In genomic region chr1:225999227-225999911, GRCh38 we compare ENCODE assay signal across 8 cellular contexts. TPM values are rescaled to one million over a fixed set of nuclear protein-coding genes. Genes with fewer than 3 reads are reported as not detected.
DNase-seq lines count a peak whose midpoint lies in the region; ATAC-seq and TF ChIP-seq lines count a peak whose summit lies in the region.

TSS of gene SDE2 (minus strand) at chr1:225999343. CDS start at chr1:225999312, 31 bp downstream.

- H3K27ac ChIP-seq in thymus (ENCODE audit: low read depth) = peak within 1 kb of the TSS; percentile 100

- H3K4me1 ChIP-seq in thymus (ENCODE audit: control insufficient read depth, insufficient read depth, low read length) = peaks cover 36% of the 10 kb centered on the region

- peak within 1 kb of the TSS; percentile 100 for H3K27ac Mint-ChIP-seq in activated naive CD8-positive, alpha-beta T cell
- H3K27ac Mint-ChIP-seq in glutamatergic neuron (ENCODE audit: unreplicated experiment) (peak within 1 kb of the TSS; percentile 100), osteocyte (ENCODE audit: unreplicated experiment) (peak within 1 kb of the TSS; percentile 100)

- peak; percentile 97 for DNase-seq in GM10248 (ENCODE audit: extremely low spot score)
- peak; percentile 94 for DNase-seq in NCI-H1105 (lab: John Stamatoyannopoulos, UW)
- DNase-seq in SKM-1 treated with dmso at 0.1 percent for 144 hours (lab: John Stamatoyannopoulos, UW; ENCODE audit: unreplicated experiment) = peak; percentile 100
- peak; percentile 100 for DNase-seq in glutamatergic neuron
- DNase-seq in osteocyte (ENCODE audit: extremely low spot score, unreplicated experiment) = peak; percentile 100

- no peaks in the 10 kb centered on the region for H3K27me3 Mint-ChIP-seq in activated naive CD8-positive, alpha-beta T cell
- peaks cover 8% of the 10 kb centered on the region for H3K27me3 Mint-ChIP-seq in glutamatergic neuron (ENCODE audit: unreplicated experiment)
- no peaks in the 10 kb centered on the region for H3K27me3 Mint-ChIP-seq in osteocyte (ENCODE audit: unreplicated experiment)

- CTCF ChIA-PET in GM10248 (lab: Yijun Ruan, JAX) = interaction anchor here (0.9 to 2.1 kb wide), 9 partner anchors 8 to 525 kb away, joined by 3 to 10 read pairs (median 4); partner anchors contain the start of gene SRP9

- no peaks in the 10 kb centered on the region for H3K9me3 ChIP-seq in thymus (ENCODE audit: control insufficient read depth)

- H3K9me3 Mint-ChIP-seq in activated naive CD8-positive, alpha-beta T cell (ENCODE audit: low read depth) = no peaks in the 10 kb centered on the region
- peaks cover 17% of the 10 kb centered on the region for H3K9me3 Mint-ChIP-seq in glutamatergic neuron (ENCODE audit: unreplicated experiment)
- H3K9me3 Mint-ChIP-seq in osteocyte (ENCODE audit: unreplicated experiment) = no peaks in the 10 kb centered on the region

- POLR2A ChIA-PET in GM10248 (lab: Yijun Ruan, JAX) = interaction anchor here (0.5 to 1.7 kb wide), 21 partner anchors 8 to 702 kb away, joined by 3 to 23 read pairs (median 4); partner anchors contain the start of genes H3-3A and PYCR2

- H3K4me1 Mint-ChIP-seq in activated naive CD8-positive, alpha-beta T cell (ENCODE audit: low read depth) = peaks cover 84% of the 10 kb centered on the region
- peaks cover 42% of the 10 kb centered on the region for H3K4me1 Mint-ChIP-seq in glutamatergic neuron (ENCODE audit: low read depth, unreplicated experiment)
- peaks cover 38% of the 10 kb centered on the region for H3K4me1 Mint-ChIP-seq in osteocyte (ENCODE audit: unreplicated experiment)

- peak; percentile 82 for ATAC-seq in HG02623 (IDR thresholded peaks at IDR 0.05; ENCODE audit: unreplicated experiment)

- H3K4me3 ChIP-seq in thymus (ENCODE audit: low read length) = peak within 1 kb of the TSS; percentile 94

- H3K36me3 Mint-ChIP-seq in activated naive CD8-positive, alpha-beta T cell = peaks cover 7% of the 10 kb centered on the region
- no peaks in the 10 kb centered on the region for H3K36me3 Mint-ChIP-seq in glutamatergic neuron (ENCODE audit: unreplicated experiment)
- H3K36me3 Mint-ChIP-seq in osteocyte (ENCODE audit: unreplicated experiment) = peaks cover 7% of the 10 kb centered on the region

- H3K27me3 ChIP-seq in thymus (ENCODE audit: control insufficient read depth, insufficient read depth) = no peaks in the 10 kb centered on the region

- H3K36me3 ChIP-seq in thymus (ENCODE audit: control insufficient read depth, insufficient read depth) = peaks cover 4% of the 10 kb centered on the region

- under 1% methylated on average over 53 of the region's 53 CpGs for WGBS in thymus

- no peak for TF ChIP-seq CTCF in GM10248 (IDR thresholded peaks at IDR 0.05; ENCODE audit: control extremely low read depth, extremely low read depth, low read depth, missing control alignments)
- TF ChIP-seq CTCF in glutamatergic neuron (IDR thresholded peaks at IDR 0.05; ENCODE audit: partially characterized antibody, unreplicated experiment) = no peak
- no peak for TF ChIP-seq CTCF in osteocyte (IDR thresholded peaks at IDR 0.05)

- H3K4me3 Mint-ChIP-seq in activated naive CD8-positive, alpha-beta T cell = peak within 1 kb of the TSS; percentile 100
- H3K4me3 Mint-ChIP-seq in glutamatergic neuron (ENCODE audit: unreplicated experiment) = peak within 1 kb of the TSS; percentile 100
- H3K4me3 Mint-ChIP-seq in osteocyte (ENCODE audit: unreplicated experiment) = peak within 1 kb of the TSS; percentile 100

RNA-seq across cellular contexts. Expression of gene SDE2, which starts in this region (rescaled TPM):
- total RNA-seq in glutamatergic neuron (ENCODE audit: unreplicated experiment) = 19.6 TPM
- 20.0 and 20.7 TPM in 2 replicates for total RNA-seq in osteocyte
- polyA plus RNA-seq in thymus = 13.8 TPM

Comparison
In these comparisons a context has a peak if more than half of its experiments do, and no peak if none do; other contexts are left out.
1. Peak in every context shown above with its lines: DNase-seq, ATAC-seq, H3K4me3 ChIP-seq and H3K27ac ChIP-seq.